In genomic region chr9:129202613-129203555, GRCh38 we compare ENCODE assay signal across 1 cellular context.
TF ChIP-seq lines count a peak whose summit lies in the region.

No MANE protein-coding gene starts in this region.

TF ChIP-seq in K562, 482 proteins besides CTCF, POLR2A, EP300 and RAD21 (continues in another document):
- TF ChIP-seq EZH2 (IDR thresholded peaks at IDR 0.05; ENCODE audit: borderline replicate concordance, low read depth, low read length) (no peak), E2F1 (CRISPR knock-in tag; IDR thresholded peaks at IDR 0.05) (0 out of 2 replicates have a peak, but pooled peaks have one; percentile 64), ZNF175 (CRISPR knock-in tag; IDR thresholded peaks at IDR 0.05; ENCODE audit: low read depth) (peak; percentile 74; the same call in 1 of the 2 replicates), TARDBP (IDR thresholded peaks at IDR 0.05) (no peak), ZNF197 (CRISPR knock-in tag; IDR thresholded peaks at IDR 0.05; ENCODE audit: low read depth) (peak; percentile 90), FOXA3 (CRISPR knock-in tag; conservative IDR thresholded peaks at IDR 0.05 in 1 of 2, IDR thresholded peaks at IDR 0.05 in 1 of 2) (no peak), MTA2 (IDR thresholded peaks at IDR 0.05; ENCODE audit: low read depth) (no peak), CBFA2T3 (IDR thresholded peaks at IDR 0.05) (no peak), ZNF184 (CRISPR knock-in tag; IDR thresholded peaks at IDR 0.05) (no peak), ZNF583 (CRISPR knock-in tag; IDR thresholded peaks at IDR 0.05) (no peak), POLR2AphosphoS5 (IDR thresholded peaks at IDR 0.05; ENCODE audit: control insufficient read depth, insufficient read depth, low read depth, low read length) (no peak), POLR2H (tag; IDR thresholded peaks at IDR 0.05; ENCODE audit: low read depth) (no peak), ZNF280A (IDR thresholded peaks at IDR 0.05; ENCODE audit: low read depth, partially characterized antibody) (no peak), MBD2 (IDR thresholded peaks at IDR 0.05; ENCODE audit: borderline replicate concordance, low read depth) (peak; percentile 92), BRD4 (IDR thresholded peaks at IDR 0.05) (no peak), TFE3 (CRISPR knock-in tag; IDR thresholded peaks at IDR 0.05) (no peak), FOXK2 (conservative IDR thresholded peaks at IDR 0.05 in 1 of 2, IDR thresholded peaks at IDR 0.05 in 1 of 2; ENCODE audit: low read depth in 2 of 2) (no peak), MTF1 (CRISPR knock-in tag; IDR thresholded peaks at IDR 0.05; ENCODE audit: borderline replicate concordance) (no peak), MCM5 (IDR thresholded peaks at IDR 0.05; ENCODE audit: low read depth) (no peak), BHLHE40 (IDR thresholded peaks at IDR 0.05; ENCODE audit: low read length) (no peak), BRD9 (IDR thresholded peaks at IDR 0.05; ENCODE audit: low read depth, partially characterized antibody) (no peak), STAT5B (CRISPR knock-in tag; IDR thresholded peaks at IDR 0.05) (no peak), NKRF (IDR thresholded peaks at IDR 0.05; ENCODE audit: borderline replicate concordance) (no peak), RHOXF2B (CRISPR knock-in tag; conservative IDR thresholded peaks at IDR 0.05) (no peak), MIER1 (IDR thresholded peaks at IDR 0.05; ENCODE audit: low read depth) (no peak), CAMTA2 (CRISPR knock-in tag; conservative IDR thresholded peaks at IDR 0.05) (no peak), RNF2 (IDR thresholded peaks at IDR 0.05) (0 out of 2 replicates have a peak, but pooled peaks have one; percentile 54), HNRNPK (IDR thresholded peaks at IDR 0.05; ENCODE audit: low read depth, low read length, poor library complexity, severe bottlenecking) (no peak), ZNF436 (CRISPR knock-in tag; IDR thresholded peaks at IDR 0.05) (no peak), SRSF1 (IDR thresholded peaks at IDR 0.05; ENCODE audit: low read depth, low read length) (no peak), ZNF316 (IDR thresholded peaks at IDR 0.05) (no peak), GATAD2A (IDR thresholded peaks at IDR 0.05) (no peak), ZNF224 (CRISPR knock-in tag; IDR thresholded peaks at IDR 0.05) (no peak), TRIM28 (IDR thresholded peaks at IDR 0.05) (no peak), JUND (IDR thresholded peaks at IDR 0.05; ENCODE audit: borderline replicate concordance, low read depth, low read length) (no peak), JUND (tag; IDR thresholded peaks at IDR 0.05; ENCODE audit: borderline replicate concordance, low read depth, low read length) (no peak; the same call in 2 of the 3 replicates), ZNF395 (CRISPR knock-in tag; IDR thresholded peaks at IDR 0.05) (peak; percentile 84), SAFB2 (IDR thresholded peaks at IDR 0.05; ENCODE audit: borderline replicate concordance, low read depth, low read length, severe bottlenecking) (no peak), RAD51 (IDR thresholded peaks at IDR 0.05; ENCODE audit: borderline replicate concordance, low read depth) (no peak), ZNF764 (CRISPR knock-in tag; IDR thresholded peaks at IDR 0.05; ENCODE audit: low read depth) (no peak), ILF3 (IDR thresholded peaks at IDR 0.05; ENCODE audit: borderline replicate concordance) (no peak), NR2C1 (IDR thresholded peaks at IDR 0.05) (no peak), NR2C1 (tag; IDR thresholded peaks at IDR 0.05) (peak; percentile 77), RBM25 (IDR thresholded peaks at IDR 0.05; ENCODE audit: low read depth, low read length, severe bottlenecking) (peak; percentile 10), FIP1L1 (IDR thresholded peaks at IDR 0.05; ENCODE audit: low read depth, low read length, poor library complexity, severe bottlenecking) (peak; percentile 55), ARHGAP35 (IDR thresholded peaks at IDR 0.05; ENCODE audit: partially characterized antibody) (no peak), U2AF2 (optimal IDR thresholded peaks at IDR 0.05; ENCODE audit: low read depth, low read length) (no peak), HDAC2 (IDR thresholded peaks at IDR 0.05) (peak; percentile 58; the same call in 1 of the 2 replicates), ZNF780A (CRISPR knock-in tag; IDR thresholded peaks at IDR 0.05) (no peak), SRSF7 (optimal IDR thresholded peaks at IDR 0.05; ENCODE audit: low read depth, low read length) (no peak), MCM3 (IDR thresholded peaks at IDR 0.05) (no peak), ZNF354B (CRISPR knock-in tag; IDR thresholded peaks at IDR 0.05) (no peak), SIRT6 (IDR thresholded peaks at IDR 0.05; ENCODE audit: low read depth, low read length) (no peak), PRMT5 (CRISPR knock-in tag; IDR thresholded peaks at IDR 0.05) (no peak), SMARCA5 (IDR thresholded peaks at IDR 0.05) (0 out of 2 replicates have a peak, but pooled peaks have one; percentile 45)
- TF ChIP-seq, protein P1, sequence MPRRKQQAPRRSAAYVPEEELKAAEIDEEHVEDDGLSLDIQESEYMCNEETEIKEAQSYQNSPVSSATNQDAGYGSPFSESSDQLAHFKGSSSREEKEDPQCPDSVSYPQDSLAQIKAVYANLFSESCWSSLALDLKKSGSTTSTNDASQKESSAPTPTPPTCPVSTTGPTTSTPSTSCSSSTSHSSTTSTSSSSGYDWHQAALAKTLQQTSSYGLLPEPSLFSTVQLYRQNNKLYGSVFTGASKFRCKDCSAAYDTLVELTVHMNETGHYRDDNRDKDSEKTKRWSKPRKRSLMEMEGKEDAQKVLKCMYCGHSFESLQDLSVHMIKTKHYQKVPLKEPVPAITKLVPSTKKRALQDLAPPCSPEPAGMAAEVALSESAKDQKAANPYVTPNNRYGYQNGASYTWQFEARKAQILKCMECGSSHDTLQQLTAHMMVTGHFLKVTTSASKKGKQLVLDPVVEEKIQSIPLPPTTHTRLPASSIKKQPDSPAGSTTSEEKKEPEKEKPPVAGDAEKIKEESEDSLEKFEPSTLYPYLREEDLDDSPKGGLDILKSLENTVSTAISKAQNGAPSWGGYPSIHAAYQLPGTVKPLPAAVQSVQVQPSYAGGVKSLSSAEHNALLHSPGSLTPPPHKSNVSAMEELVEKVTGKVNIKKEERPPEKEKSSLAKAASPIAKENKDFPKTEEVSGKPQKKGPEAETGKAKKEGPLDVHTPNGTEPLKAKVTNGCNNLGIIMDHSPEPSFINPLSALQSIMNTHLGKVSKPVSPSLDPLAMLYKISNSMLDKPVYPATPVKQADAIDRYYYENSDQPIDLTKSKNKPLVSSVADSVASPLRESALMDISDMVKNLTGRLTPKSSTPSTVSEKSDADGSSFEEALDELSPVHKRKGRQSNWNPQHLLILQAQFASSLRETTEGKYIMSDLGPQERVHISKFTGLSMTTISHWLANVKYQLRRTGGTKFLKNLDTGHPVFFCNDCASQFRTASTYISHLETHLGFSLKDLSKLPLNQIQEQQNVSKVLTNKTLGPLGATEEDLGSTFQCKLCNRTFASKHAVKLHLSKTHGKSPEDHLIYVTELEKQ (CRISPR knock-in tag; IDR thresholded peaks at IDR 0.05): no peak
- TF ChIP-seq, protein P2, sequence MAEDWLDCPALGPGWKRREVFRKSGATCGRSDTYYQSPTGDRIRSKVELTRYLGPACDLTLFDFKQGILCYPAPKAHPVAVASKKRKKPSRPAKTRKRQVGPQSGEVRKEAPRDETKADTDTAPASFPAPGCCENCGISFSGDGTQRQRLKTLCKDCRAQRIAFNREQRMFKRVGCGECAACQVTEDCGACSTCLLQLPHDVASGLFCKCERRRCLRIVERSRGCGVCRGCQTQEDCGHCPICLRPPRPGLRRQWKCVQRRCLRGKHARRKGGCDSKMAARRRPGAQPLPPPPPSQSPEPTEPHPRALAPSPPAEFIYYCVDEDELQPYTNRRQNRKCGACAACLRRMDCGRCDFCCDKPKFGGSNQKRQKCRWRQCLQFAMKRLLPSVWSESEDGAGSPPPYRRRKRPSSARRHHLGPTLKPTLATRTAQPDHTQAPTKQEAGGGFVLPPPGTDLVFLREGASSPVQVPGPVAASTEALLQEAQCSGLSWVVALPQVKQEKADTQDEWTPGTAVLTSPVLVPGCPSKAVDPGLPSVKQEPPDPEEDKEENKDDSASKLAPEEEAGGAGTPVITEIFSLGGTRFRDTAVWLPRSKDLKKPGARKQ (CRISPR knock-in tag; IDR thresholded peaks at IDR 0.05): no peak
- TF ChIP-seq, protein P3, sequence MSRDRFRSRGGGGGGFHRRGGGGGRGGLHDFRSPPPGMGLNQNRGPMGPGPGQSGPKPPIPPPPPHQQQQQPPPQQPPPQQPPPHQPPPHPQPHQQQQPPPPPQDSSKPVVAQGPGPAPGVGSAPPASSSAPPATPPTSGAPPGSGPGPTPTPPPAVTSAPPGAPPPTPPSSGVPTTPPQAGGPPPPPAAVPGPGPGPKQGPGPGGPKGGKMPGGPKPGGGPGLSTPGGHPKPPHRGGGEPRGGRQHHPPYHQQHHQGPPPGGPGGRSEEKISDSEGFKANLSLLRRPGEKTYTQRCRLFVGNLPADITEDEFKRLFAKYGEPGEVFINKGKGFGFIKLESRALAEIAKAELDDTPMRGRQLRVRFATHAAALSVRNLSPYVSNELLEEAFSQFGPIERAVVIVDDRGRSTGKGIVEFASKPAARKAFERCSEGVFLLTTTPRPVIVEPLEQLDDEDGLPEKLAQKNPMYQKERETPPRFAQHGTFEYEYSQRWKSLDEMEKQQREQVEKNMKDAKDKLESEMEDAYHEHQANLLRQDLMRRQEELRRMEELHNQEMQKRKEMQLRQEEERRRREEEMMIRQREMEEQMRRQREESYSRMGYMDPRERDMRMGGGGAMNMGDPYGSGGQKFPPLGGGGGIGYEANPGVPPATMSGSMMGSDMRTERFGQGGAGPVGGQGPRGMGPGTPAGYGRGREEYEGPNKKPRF (IDR thresholded peaks at IDR 0.05; ENCODE audit: low read depth, low read length): no peak
- TF ChIP-seq, protein P4, sequence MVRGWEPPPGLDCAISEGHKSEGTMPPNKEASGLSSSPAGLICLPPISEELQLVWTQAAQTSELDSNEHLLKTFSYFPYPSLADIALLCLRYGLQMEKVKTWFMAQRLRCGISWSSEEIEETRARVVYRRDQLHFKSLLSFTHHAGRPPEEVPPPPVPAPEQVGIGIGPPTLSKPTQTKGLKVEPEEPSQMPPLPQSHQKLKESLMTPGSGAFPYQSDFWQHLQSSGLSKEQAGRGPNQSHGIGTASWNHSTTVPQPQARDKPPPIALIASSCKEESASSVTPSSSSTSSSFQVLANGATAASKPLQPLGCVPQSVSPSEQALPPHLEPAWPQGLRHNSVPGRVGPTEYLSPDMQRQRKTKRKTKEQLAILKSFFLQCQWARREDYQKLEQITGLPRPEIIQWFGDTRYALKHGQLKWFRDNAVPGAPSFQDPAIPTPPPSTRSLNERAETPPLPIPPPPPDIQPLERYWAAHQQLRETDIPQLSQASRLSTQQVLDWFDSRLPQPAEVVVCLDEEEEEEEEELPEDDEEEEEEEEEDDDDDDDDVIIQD (CRISPR knock-in tag; IDR thresholded peaks at IDR 0.05): no peak
